ENCODE assay signal across 2 cellular contexts in genomic region chrY:23219233-23219632, GRCh38.
A peak's percentile ranks its signal among the peaks of the same experiment; 100 is the strongest.
DNase-seq lines count a peak whose midpoint lies in the region; ATAC-seq lines count a peak whose summit lies in the region.
"Not testable (repeated sequence)": the region's sequence is repeated elsewhere in the genome, so short reads cannot be mapped to it uniquely, and the experiment has no call there.

Gene DAZ2 (plus strand): TSS chrY:23219533. CDS start chrY:23219741, 208 bp downstream.

- H3K4me3 Mint-ChIP-seq in central memory CD8-positive, alpha-beta T cell; stimulated activated naive CD8-positive, alpha-beta T cell treated with anti-CD3 and anti-CD28 coated beads, Interleukin-15, amount 100 ng/mL, for 72 hours: not testable (repeated sequence)

- H3K36me3 Mint-ChIP-seq in central memory CD8-positive, alpha-beta T cell (ENCODE audit: insufficient read depth), result not testable (repeated sequence)

- H3K4me1 Mint-ChIP-seq in central memory CD8-positive, alpha-beta T cell; stimulated activated naive CD8-positive, alpha-beta T cell treated with anti-CD3 and anti-CD28 coated beads, Interleukin-15, amount 100 ng/mL, for 72 hours: not testable (repeated sequence)

- not testable (repeated sequence) for DNase-seq in central memory CD8-positive, alpha-beta T cell (ENCODE audit: low spot score in 2 of 2); stimulated activated naive CD8-positive, alpha-beta T cell treated with anti-CD3 and anti-CD28 coated beads, Interleukin-15, amount 100 ng/mL, for 72 hours

- not testable (repeated sequence) for H3K9me3 Mint-ChIP-seq in central memory CD8-positive, alpha-beta T cell; stimulated activated naive CD8-positive, alpha-beta T cell treated with anti-CD3 and anti-CD28 coated beads, Interleukin-15, amount 100 ng/mL, for 72 hours

- ATAC-seq in central memory CD8-positive, alpha-beta T cell (replicated peaks; ENCODE audit: extremely low read depth, poor library complexity, severe bottlenecking), result peak; percentile 16
- ATAC-seq in stimulated activated naive CD8-positive, alpha-beta T cell treated with anti-CD3 and anti-CD28 coated beads, Interleukin-15, amount 100 ng/mL, for 72 hours, result peak; percentile 39

- not testable (repeated sequence) for H3K27ac Mint-ChIP-seq in central memory CD8-positive, alpha-beta T cell (ENCODE audit: low read depth); stimulated activated naive CD8-positive, alpha-beta T cell treated with anti-CD3 and anti-CD28 coated beads, Interleukin-15, amount 100 ng/mL, for 72 hours

- not testable (repeated sequence) for H3K27me3 Mint-ChIP-seq in central memory CD8-positive, alpha-beta T cell; stimulated activated naive CD8-positive, alpha-beta T cell treated with anti-CD3 and anti-CD28 coated beads, Interleukin-15, amount 100 ng/mL, for 72 hours
